In the genomic region with DNA sequence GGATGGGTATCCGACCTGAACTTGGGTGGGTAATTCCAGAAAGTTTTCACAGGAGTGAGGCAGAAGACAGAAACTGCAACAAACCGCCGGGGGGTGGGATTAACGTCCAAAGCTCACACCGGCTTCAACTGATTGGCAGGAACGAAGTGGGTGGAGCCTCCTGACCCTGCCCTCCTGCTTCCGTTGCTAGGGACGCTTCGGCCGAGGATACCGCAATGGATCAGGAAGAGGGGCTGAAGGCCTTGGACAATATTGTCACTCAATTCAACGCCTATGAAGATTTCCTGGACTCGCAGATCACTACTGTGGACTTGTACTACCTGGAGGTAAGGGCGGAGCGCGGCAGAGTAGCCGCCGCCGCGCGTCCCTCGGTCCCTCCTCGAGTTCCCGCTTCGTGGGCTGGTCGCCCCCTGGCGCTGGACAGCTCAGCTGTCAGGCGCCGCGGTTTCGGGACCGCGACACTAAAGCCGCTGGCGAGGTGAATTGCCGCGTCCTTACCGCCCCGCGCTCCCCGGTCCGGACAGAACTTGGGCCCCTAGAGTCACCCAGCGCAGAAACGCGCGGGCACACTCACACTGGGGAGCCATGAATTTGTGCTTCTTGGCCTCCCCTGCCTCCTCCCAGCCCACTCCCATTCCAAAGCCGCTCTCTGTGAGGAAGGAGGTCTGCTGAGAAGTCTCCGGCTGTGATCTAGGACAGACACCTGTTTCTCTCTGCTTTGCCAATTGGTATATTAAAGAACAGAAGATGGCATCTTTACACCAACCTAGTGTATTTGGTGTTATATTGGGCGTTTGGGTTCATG, we compare ENCODE assay signal across 1 cellular context.
A peak's percentile ranks its signal among the peaks of the same experiment; 100 is the strongest.
TF ChIP-seq lines count a peak whose summit lies in the region.

A gene (plus strand): TSS at position 177 of the 805 bp plus-strand sequence.

TF ChIP-seq in HepG2, 621 proteins besides CTCF, POLR2A, EP300 and RAD21 (continued from another document):
- TF ChIP-seq, protein P1, sequence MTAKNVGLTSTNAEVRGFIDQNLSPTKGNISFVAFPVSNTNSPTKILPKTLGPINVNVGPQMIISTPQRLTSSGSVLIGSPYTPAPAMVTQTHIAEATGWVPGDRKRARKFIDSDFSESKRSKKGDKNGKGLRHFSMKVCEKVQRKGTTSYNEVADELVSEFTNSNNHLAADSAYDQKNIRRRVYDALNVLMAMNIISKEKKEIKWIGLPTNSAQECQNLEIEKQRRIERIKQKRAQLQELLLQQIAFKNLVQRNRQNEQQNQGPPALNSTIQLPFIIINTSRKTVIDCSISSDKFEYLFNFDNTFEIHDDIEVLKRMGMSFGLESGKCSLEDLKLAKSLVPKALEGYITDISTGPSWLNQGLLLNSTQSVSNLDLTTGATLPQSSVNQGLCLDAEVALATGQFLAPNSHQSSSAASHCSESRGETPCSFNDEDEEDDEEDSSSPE (CRISPR knock-in tag; IDR thresholded peaks at IDR 0.05) = peak; percentile 70
- TF ChIP-seq PHF8 (CRISPR knock-in tag; IDR thresholded peaks at IDR 0.05) = peak; percentile 51
- 0 out of 2 replicates have a peak, but pooled peaks have one; percentile 23 for TF ChIP-seq ZSCAN31 (CRISPR knock-in tag; IDR thresholded peaks at IDR 0.05; ENCODE audit: low read depth)
- peak; percentile 32; the same call in 1 of the 2 replicates for TF ChIP-seq YEATS4 (CRISPR knock-in tag; IDR thresholded peaks at IDR 0.05; ENCODE audit: borderline replicate concordance)
- TF ChIP-seq, protein P2, sequence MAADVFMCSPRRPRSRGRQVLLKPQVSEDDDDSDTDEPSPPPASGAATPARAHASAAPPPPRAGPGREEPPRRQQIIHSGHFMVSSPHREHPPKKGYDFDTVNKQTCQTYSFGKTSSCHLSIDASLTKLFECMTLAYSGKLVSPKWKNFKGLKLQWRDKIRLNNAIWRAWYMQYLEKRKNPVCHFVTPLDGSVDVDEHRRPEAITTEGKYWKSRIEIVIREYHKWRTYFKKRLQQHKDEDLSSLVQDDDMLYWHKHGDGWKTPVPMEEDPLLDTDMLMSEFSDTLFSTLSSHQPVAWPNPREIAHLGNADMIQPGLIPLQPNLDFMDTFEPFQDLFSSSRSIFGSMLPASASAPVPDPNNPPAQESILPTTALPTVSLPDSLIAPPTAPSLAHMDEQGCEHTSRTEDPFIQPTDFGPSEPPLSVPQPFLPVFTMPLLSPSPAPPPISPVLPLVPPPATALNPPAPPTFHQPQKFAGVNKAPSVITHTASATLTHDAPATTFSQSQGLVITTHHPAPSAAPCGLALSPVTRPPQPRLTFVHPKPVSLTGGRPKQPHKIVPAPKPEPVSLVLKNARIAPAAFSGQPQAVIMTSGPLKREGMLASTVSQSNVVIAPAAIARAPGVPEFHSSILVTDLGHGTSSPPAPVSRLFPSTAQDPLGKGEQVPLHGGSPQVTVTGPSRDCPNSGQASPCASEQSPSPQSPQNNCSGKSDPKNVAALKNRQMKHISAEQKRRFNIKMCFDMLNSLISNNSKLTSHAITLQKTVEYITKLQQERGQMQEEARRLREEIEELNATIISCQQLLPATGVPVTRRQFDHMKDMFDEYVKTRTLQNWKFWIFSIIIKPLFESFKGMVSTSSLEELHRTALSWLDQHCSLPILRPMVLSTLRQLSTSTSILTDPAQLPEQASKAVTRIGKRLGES (CRISPR knock-in tag; IDR thresholded peaks at IDR 0.05; ENCODE audit: borderline replicate concordance) = no peak
- TF ChIP-seq RXRA (CRISPR knock-in tag; IDR thresholded peaks at IDR 0.05) = 0 out of 2 replicates have a peak, but pooled peaks have one; percentile 58
- TF ChIP-seq ZBTB7A (CRISPR knock-in tag; IDR thresholded peaks at IDR 0.05) = no peak
- TF ChIP-seq ZNF282 (IDR thresholded peaks at IDR 0.05; ENCODE audit: partially characterized antibody) = no peak
- peak; percentile 85 for TF ChIP-seq HDAC1 (CRISPR knock-in tag; IDR thresholded peaks at IDR 0.05)
- TF ChIP-seq HNRNPL (IDR thresholded peaks at IDR 0.05; ENCODE audit: low read depth, low read length) = no peak
- TF ChIP-seq, protein P3, sequence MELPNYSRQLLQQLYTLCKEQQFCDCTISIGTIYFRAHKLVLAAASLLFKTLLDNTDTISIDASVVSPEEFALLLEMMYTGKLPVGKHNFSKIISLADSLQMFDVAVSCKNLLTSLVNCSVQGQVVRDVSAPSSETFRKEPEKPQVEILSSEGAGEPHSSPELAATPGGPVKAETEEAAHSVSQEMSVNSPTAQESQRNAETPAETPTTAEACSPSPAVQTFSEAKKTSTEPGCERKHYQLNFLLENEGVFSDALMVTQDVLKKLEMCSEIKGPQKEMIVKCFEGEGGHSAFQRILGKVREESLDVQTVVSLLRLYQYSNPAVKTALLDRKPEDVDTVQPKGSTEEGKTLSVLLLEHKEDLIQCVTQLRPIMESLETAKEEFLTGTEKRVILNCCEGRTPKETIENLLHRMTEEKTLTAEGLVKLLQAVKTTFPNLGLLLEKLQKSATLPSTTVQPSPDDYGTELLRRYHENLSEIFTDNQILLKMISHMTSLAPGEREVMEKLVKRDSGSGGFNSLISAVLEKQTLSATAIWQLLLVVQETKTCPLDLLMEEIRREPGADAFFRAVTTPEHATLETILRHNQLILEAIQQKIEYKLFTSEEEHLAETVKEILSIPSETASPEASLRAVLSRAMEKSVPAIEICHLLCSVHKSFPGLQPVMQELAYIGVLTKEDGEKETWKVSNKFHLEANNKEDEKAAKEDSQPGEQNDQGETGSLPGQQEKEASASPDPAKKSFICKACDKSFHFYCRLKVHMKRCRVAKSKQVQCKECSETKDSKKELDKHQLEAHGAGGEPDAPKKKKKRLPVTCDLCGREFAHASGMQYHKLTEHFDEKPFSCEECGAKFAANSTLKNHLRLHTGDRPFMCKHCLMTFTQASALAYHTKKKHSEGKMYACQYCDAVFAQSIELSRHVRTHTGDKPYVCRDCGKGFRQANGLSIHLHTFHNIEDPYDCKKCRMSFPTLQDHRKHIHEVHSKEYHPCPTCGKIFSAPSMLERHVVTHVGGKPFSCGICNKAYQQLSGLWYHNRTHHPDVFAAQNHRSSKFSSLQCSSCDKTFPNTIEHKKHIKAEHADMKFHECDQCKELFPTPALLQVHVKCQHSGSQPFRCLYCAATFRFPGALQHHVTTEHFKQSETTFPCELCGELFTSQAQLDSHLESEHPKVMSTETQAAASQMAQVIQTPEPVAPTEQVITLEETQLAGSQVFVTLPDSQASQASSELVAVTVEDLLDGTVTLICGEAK (IDR thresholded peaks at IDR 0.05) = no peak
- TF ChIP-seq, protein P3 (CRISPR knock-in tag; IDR thresholded peaks at IDR 0.05) = 0 out of 2 replicates have a peak, but pooled peaks have one; percentile 27
- peak; percentile 77; the same call in 1 of the 2 replicates for TF ChIP-seq KDM5B (CRISPR knock-in tag; IDR thresholded peaks at IDR 0.05; ENCODE audit: borderline replicate concordance)
- TF ChIP-seq ZNF160 (CRISPR knock-in tag; IDR thresholded peaks at IDR 0.05) = no peak
- TF ChIP-seq, protein P4, sequence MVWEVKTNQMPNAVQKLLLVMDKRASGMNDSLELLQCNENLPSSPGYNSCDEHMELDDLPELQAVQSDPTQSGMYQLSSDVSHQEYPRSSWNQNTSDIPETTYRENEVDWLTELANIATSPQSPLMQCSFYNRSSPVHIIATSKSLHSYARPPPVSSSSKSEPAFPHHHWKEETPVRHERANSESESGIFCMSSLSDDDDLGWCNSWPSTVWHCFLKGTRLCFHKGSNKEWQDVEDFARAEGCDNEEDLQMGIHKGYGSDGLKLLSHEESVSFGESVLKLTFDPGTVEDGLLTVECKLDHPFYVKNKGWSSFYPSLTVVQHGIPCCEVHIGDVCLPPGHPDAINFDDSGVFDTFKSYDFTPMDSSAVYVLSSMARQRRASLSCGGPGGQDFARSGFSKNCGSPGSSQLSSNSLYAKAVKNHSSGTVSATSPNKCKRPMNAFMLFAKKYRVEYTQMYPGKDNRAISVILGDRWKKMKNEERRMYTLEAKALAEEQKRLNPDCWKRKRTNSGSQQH (CRISPR knock-in tag; IDR thresholded peaks at IDR 0.05; ENCODE audit: low read depth) = no peak
- TF ChIP-seq ZNF768 (CRISPR knock-in tag; IDR thresholded peaks at IDR 0.05) = 0 out of 2 replicates have a peak, but pooled peaks have one; percentile 35
- TF ChIP-seq KMT2B (CRISPR knock-in tag; IDR thresholded peaks at IDR 0.05) = no peak
- no peak for TF ChIP-seq KDM1A (CRISPR knock-in tag; IDR thresholded peaks at IDR 0.05)
- TF ChIP-seq RBFOX2 (IDR thresholded peaks at IDR 0.05; ENCODE audit: low read depth, low read length) = no peak
- no peak for TF ChIP-seq HNRNPH1 (optimal IDR thresholded peaks at IDR 0.05; ENCODE audit: low read depth, low read length)
- TF ChIP-seq POGZ (CRISPR knock-in tag; IDR thresholded peaks at IDR 0.05) = peak; percentile 88
- TF ChIP-seq PHF21A (CRISPR knock-in tag; IDR thresholded peaks at IDR 0.05) = no peak
- no peak for TF ChIP-seq ZBTB8A (CRISPR knock-in tag; IDR thresholded peaks at IDR 0.05; ENCODE audit: borderline replicate concordance, low read depth)
